Comparison of ENCODE assay signal across 8 cellular contexts in the genomic region with DNA sequence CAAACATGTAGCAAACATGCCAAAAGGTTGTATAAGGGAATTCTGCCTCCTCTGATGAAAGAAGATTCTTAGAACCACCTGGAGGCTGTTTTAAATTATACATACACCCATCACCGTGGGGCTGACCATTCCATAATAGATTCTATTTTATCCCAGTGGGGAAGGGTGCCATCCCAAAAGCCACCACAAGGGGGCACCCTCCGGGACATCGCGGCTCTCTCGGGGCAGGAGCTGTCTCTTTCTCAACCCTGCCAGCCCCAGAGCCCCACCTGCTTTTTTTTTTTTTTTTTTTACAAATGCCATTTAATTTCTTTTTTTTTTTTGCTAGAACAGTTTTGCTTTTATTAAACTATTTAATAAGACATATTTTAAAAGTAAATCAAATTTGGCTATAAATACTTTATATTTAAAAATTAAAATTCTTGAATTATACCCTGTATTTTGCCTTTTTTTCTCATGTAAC. TPM values are rescaled to one million over a fixed set of nuclear protein-coding genes. Genes with fewer than 3 reads are reported as not detected.
DNase-seq lines count a peak whose midpoint lies in the region; ATAC-seq and TF ChIP-seq lines count a peak whose summit lies in the region.

No MANE protein-coding gene starts in this region.

- no peaks in the 10 kb centered on the region for H3K9me3 Mint-ChIP-seq in T-cell

- H3K36me3 ChIP-seq in adipocyte (ENCODE audit: control insufficient read depth, insufficient read depth, low read length, severe bottlenecking) (no peaks in the 10 kb centered on the region), smooth muscle cell (ENCODE audit: low read depth) (no peaks in the 10 kb centered on the region)

- no peak overlapping the region for H3K27ac ChIP-seq in smooth muscle cell (ENCODE audit: low read depth)

- H3K79me2 ChIP-seq in smooth muscle cell (ENCODE audit: low read depth) = no peaks in the 10 kb centered on the region

- peaks cover 15% of the 10 kb centered on the region for H3K4me1 ChIP-seq in adipocyte (ENCODE audit: control insufficient read depth, insufficient read depth, low read length)
- H3K4me1 ChIP-seq in smooth muscle cell (ENCODE audit: low read depth) = no peaks in the 10 kb centered on the region

- H3K36me3 Mint-ChIP-seq in T-cell = no peaks in the 10 kb centered on the region

- TF ChIP-seq CTCF in AG10803 (conservative IDR thresholded peaks at IDR 0.05; ENCODE audit: low read length) = peak; percentile 91
- TF ChIP-seq CTCF in smooth muscle cell (IDR thresholded peaks at IDR 0.05; ENCODE audit: borderline replicate concordance, insufficient read depth, poor library complexity, severe bottlenecking) = peak; percentile 87

- DNase-seq in AG10803 (ENCODE audit: low read depth) (peak; percentile 70), GM19238 (ENCODE audit: insufficient read length, low spot score) (peak; percentile 70), LoVo (ENCODE audit: low spot score) (peak; percentile 50), T-cell (peak in 33 of 34 experiments; percentile 33 to 77 (median 63)), adipocyte (ENCODE audit: low read depth) (peak; percentile 89), left ventricle myocardium superior (peak; percentile 86), smooth muscle cell (lab: John Stamatoyannopoulos, UW; ENCODE audit: unreplicated experiment) (peak; percentile 53)

- H3K4me3 ChIP-seq in AG10803 (ENCODE audit: low read length) (no peak overlapping the region), adipocyte (ENCODE audit: low read length) (no peak overlapping the region), smooth muscle cell (no peak overlapping the region)

- no peak overlapping the region for H3K27ac Mint-ChIP-seq in T-cell

- H3K27me3 Mint-ChIP-seq in T-cell = peaks cover 18 to 19% of the 10 kb centered on the region in 2 donors

- no peaks in the 10 kb centered on the region for H3F3A ChIP-seq in smooth muscle cell (ENCODE audit: low read depth)

- H3K4me3 Mint-ChIP-seq in T-cell = no peak overlapping the region

- CTCF ChIA-PET in T-cell (lab: Charles Lee) = interaction anchor here (0.6 to 2.5 kb wide), 18 partner anchors 10 to 782 kb away, joined by 3 to 43 read pairs (median 4); no protein-coding TSS in a partner anchor

- H4K20me1 ChIP-seq in smooth muscle cell (ENCODE audit: low read depth) = no peaks in the 10 kb centered on the region

- intact Hi-C loops in left ventricle myocardium superior (cut with micrococcal nuclease) = loop anchor here (2.0 kb wide), 1 partner anchor 292 kb away; no protein-coding TSS in a partner anchor

- WGBS in smooth muscle cell (ENCODE audit: low lambda C conversion rate) = 2% methylated on average over 5 of the region's 5 CpGs

- POLR2A ChIA-PET in T-cell (lab: Charles Lee) = no interaction called here

- H3K9me3 ChIP-seq in adipocyte (ENCODE audit: control insufficient read depth, low read length) (no peaks in the 10 kb centered on the region), smooth muscle cell (replicated peaks; ENCODE audit: low read depth) (no peaks in the 10 kb centered on the region)

- no peak overlapping the region for H2AFZ ChIP-seq in smooth muscle cell (ENCODE audit: low read depth)

- peak; percentile 83 to 91 (median 86) for ATAC-seq in T-cell (replicated peaks in 1 of 4)
- peak; percentile 87 for ATAC-seq in left ventricle myocardium superior
- no peak for ATAC-seq in GM18870 (IDR thresholded peaks at IDR 0.05; ENCODE audit: unreplicated experiment)

- H3K9ac ChIP-seq in adipocyte (ENCODE audit: low read length) (no peak overlapping the region), smooth muscle cell (ENCODE audit: low read depth) (no peak overlapping the region)

- peaks cover 0 to 1% (median 0%) of the 10 kb centered on the region in 3 donors for H3K4me1 Mint-ChIP-seq in T-cell

- H3K4me2 ChIP-seq in smooth muscle cell = no peak overlapping the region

- H3K27me3 ChIP-seq in adipocyte (replicated peaks; ENCODE audit: control insufficient read depth, insufficient read depth, low read length) = no peaks in the 10 kb centered on the region
- no peaks in the 10 kb centered on the region for H3K27me3 ChIP-seq in smooth muscle cell (ENCODE audit: low read depth)

RNA-seq across cellular contexts. Expression of a gene that starts 8.6 kb away (rescaled TPM):
- total RNA-seq in T-cell (under 1 TPM; 0.40 to 0.98 (median 0.83) TPM), left ventricle myocardium superior (6.7 TPM), smooth muscle cell (15.2 and 15.3 TPM in 2 replicates)
- 5.5 and 9.9 TPM in 2 replicates for polyA plus RNA-seq in smooth muscle cell
